ENCODE assay signal across 10 cellular contexts in the genomic region with DNA sequence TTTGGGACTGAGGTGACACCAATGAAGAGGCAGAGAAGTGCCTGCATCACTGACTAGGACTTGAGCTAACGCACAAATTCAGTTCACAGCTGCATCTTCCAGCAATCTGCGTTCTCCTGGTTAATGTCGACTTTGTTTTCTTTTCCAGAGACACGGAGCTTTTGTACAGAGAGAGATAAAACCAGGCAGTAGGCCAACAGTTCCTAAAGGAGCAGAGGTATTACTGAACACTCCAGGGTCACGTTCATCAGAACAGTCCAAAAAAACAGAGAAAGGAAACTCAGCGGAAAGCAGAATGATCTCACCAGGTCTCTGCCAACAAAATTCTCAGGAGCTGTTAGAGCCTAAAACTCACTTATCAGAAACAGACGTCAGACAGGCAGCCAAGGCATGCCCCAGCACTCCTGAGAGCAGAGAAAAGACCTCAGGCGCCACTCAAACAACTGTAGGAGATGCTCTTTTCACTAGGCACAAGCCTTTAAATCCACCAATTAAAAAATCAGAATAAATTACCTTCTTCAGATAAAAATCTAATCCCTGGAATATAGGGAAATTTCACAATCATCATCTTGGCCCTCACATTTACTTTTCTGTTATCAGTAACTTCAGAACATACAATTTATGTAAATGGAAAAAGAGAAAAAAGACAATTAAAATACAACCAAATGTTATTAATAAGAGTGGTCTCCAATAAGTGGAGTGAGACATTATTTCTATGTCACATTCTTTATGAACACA.
DNase-seq lines count a peak whose midpoint lies in the region; ATAC-seq, FAIRE-seq and TF ChIP-seq lines count a peak whose summit lies in the region.
"Had no signal": no experiment of that assay in that cellular context is flagged by ENCODE, and none has a peak within 500 bp of the region (broad histone marks: within the 10 kb centered on the region; RNA-seq: fewer than 3 reads in every experiment).

No MANE protein-coding gene starts in this region.

- peak; percentile 74 to 97 for ATAC-seq in lower lobe of right lung

- no peak overlapping the region for H3K4me3 ChIP-seq in lower lobe of right lung
- peak overlapping the region in 1 of 2 donors; percentile 21 for H3K4me3 ChIP-seq in tibial artery
- no peak overlapping the region for H3K4me3 ChIP-seq in effector memory CD4-positive, alpha-beta T cell (ENCODE audit: insufficient read depth, low read depth, low read length, poor library complexity, severe bottlenecking)

- no peaks in the 10 kb centered on the region for H3K36me3 ChIP-seq in lower lobe of right lung
- no peaks in the 10 kb centered on the region for H3K36me3 ChIP-seq in tibial artery
- H3K36me3 ChIP-seq in effector memory CD4-positive, alpha-beta T cell (ENCODE audit: control insufficient read depth, insufficient read depth, low read length): no peaks in the 10 kb centered on the region

- intact Hi-C loops in lower lobe of right lung (cut with DNase I) (no loop called here), tibial artery (cut with DNase I; ENCODE audit: low total_unique reads) (no loop called here)

- no peak for FAIRE-seq in HTR-8/SVneo (lab: Jason Lieb, UNC)
- FAIRE-seq: RCC 7860 had no signal

- no peaks in the 10 kb centered on the region for H3K9me3 ChIP-seq in lower lobe of right lung
- H3K9me3 ChIP-seq in tibial artery: no peaks in the 10 kb centered on the region
- H3K9me3 ChIP-seq in effector memory CD4-positive, alpha-beta T cell (ENCODE audit: control insufficient read depth, low read length): no peaks in the 10 kb centered on the region

- H3K27ac ChIP-seq in lower lobe of right lung (peak overlapping the region; percentile 27), tibial artery (peak overlapping the region; percentile 48 to 50)
- H3K27ac ChIP-seq in effector memory CD4-positive, alpha-beta T cell (ENCODE audit: insufficient read depth, low read length, poor library complexity, severe bottlenecking): no peak overlapping the region
- H3K27ac ChIP-seq: HL-60 had no signal

- H3K27me3 ChIP-seq in lower lobe of right lung (ENCODE audit: low read depth) (no peaks in the 10 kb centered on the region), tibial artery (no peaks in the 10 kb centered on the region)
- no peaks in the 10 kb centered on the region for H3K27me3 ChIP-seq in effector memory CD4-positive, alpha-beta T cell (replicated peaks; ENCODE audit: control insufficient read depth, insufficient read depth, low read length, poor library complexity, severe bottlenecking)

- H3K4me1 ChIP-seq in lower lobe of right lung (peaks cover 17% of the 10 kb centered on the region), tibial artery (peaks cover 0 to 12% (median 1%) of the 10 kb centered on the region in 4 donors)
- H3K4me1 ChIP-seq in effector memory CD4-positive, alpha-beta T cell (ENCODE audit: control insufficient read depth, insufficient read depth, low read length, poor library complexity, severe bottlenecking): no peaks in the 10 kb centered on the region

- TF ChIP-seq CTCF in lower lobe of right lung (IDR thresholded peaks at IDR 0.05): no peak
- TF ChIP-seq CTCF in tibial artery (IDR thresholded peaks at IDR 0.05): no peak

- DNase-seq in NCI-H1105 treated with DMSO at 0.1 percent for 48 hours (lab: John Stamatoyannopoulos, UW) (peak; percentile 93), dermis blood vessel endothelial cell (peak; percentile 95), lower lobe of right lung (no peak), tibial artery (peak in 1 of 2 donors; percentile 28), HTR-8/SVneo (ENCODE audit: insufficient read length, low spot score) (no peak), HUDEP-2 (lab: John Stamatoyannopoulos, UW; ENCODE audit: unreplicated experiment in 76 of 76) (no peak), NCI-H2171 treated with DMSO at 0.1 percent for 48 hours (lab: John Stamatoyannopoulos, UW) (no peak)
- DNase-seq in effector memory CD4-positive, alpha-beta T cell: no peak

Comparison
In these comparisons a context has a peak if more than half of its experiments do, and no peak if none do; other contexts are left out.
1. DNase-seq: peak in NCI-H1105 treated with DMSO at 0.1 percent for 48 hours (single experiment) and dermis blood vessel endothelial cell (single experiment); none in lower lobe of right lung (single experiment), effector memory CD4-positive, alpha-beta T cell (0 of 3), HTR-8/SVneo (single experiment), HUDEP-2 (0 of 76) and NCI-H2171 treated with DMSO at 0.1 percent for 48 hours (single experiment).